10 cellular contexts compared by ENCODE assay signal in the genomic region with DNA sequence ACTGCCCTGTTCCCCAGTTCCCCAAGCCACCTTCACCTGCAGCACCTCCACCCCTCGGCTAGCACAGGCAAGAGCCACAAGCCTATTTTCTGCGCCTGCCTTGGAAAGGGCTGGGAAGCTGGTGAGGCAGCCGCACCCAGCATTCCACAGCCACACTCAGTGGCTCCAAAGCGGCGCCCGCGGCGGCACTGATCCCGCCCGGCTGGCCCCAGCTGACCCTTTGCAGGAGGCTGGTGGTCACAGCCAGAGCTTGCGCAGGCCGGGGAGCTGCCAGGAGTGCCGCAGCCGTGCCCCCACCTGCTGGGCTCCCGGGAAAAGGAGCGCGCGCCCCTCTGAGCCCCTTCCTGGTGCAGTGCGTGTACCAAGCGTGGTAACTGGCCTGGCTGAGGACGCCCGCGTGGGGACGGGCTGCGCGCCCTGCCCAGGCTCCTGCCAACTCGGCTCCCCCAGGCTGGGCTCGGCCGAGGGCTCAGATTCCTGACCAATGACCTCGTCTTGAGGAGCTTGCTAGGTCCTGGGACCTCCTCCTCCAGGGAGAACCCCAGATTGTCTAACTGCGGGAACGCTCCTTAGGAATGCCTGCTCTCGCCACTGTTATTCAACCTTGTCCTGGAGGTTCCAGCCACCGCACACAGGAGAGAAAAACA. TPM values are rescaled to one million over a fixed set of nuclear protein-coding genes. Genes with fewer than 3 reads are reported as not detected.
DNase-seq lines count a peak whose midpoint lies in the region; ATAC-seq and TF ChIP-seq lines count a peak whose summit lies in the region.
"Had no signal": no experiment of that assay in that cellular context is flagged by ENCODE, and none has a peak within 500 bp of the region (broad histone marks: within the 10 kb centered on the region; RNA-seq: fewer than 3 reads in every experiment).

No MANE protein-coding gene starts in this region.

- peak overlapping the region; percentile 34; the same call in 1 of the 2 replicates for H3K4me3 ChIP-seq in SK-N-MC
- peak overlapping the region in 9 of 10 donors; percentile 15 to 45 (median 29) for H3K4me3 ChIP-seq in heart right ventricle

- H3K27ac ChIP-seq in SK-N-MC (no peak overlapping the region), heart right ventricle (no peak overlapping the region)

- peak; percentile 73 for DNase-seq in Caki2 (ENCODE audit: low read depth)
- DNase-seq in SK-N-MC (ENCODE audit: low read depth, low spot score), result no peak
- DNase-seq in heart right ventricle, result no peak
- peak; percentile 74 for DNase-seq in posterior vena cava (ENCODE audit: low spot score)
- no peak for DNase-seq in GM13977 (ENCODE audit: low spot score)
- DNase-seq in central memory CD4-positive, alpha-beta T cell, result no peak
- DNase-seq in activated CD4-positive, alpha-beta T cell treated with anti-CD3 and anti-CD28 coated beads for 4 hours, result no peak
- DNase-seq: activated gamma-delta T cell treated with Interleukin-2 at 50 U/mL for 16 hours, GDM1 had no signal

- no peak overlapping the region for H3K9ac ChIP-seq in SK-N-MC (ENCODE audit: insufficient read length)

- TF ChIP-seq CTCF in heart right ventricle (IDR thresholded peaks at IDR 0.05) (no peak), GM13977 (IDR thresholded peaks at IDR 0.05; ENCODE audit: extremely low read depth, insufficient read depth, missing control alignments) (no peak)

- H3K4me1 ChIP-seq in heart right ventricle, result peaks cover 3 to 28% (median 19%) of the 10 kb centered on the region in 9 donors

- in situ Hi-C loops in Caki2 (cut with HindIII; ENCODE audit: low pct_unique_long_range_greater_than_20kb, low sequenced_read_pairs), result no loop called here
- in situ Hi-C loops in GM13977 (cut with MboI; ENCODE audit: low pct_unique_long_range_greater_than_20kb, low sequenced_read_pairs, unreplicated experiment), result no loop called here

- 9 to 11% methylated on average over 34 of the region's 34 CpGs for WGBS in heart right ventricle, 2 donors

- ATAC-seq in heart right ventricle (peak; percentile 51 to 87 (median 70)), GM21526 (IDR thresholded peaks at IDR 0.05; ENCODE audit: low FRiP score, unreplicated experiment) (no peak)

- intact Hi-C loops in heart right ventricle (cut with DNase I), result no loop called here
- intact Hi-C loops in posterior vena cava (cut with DNase I), result no loop called here

- H3K36me3 ChIP-seq in SK-N-MC (ENCODE audit: insufficient read depth, low read length) (no peaks in the 10 kb centered on the region), heart right ventricle (no peaks in the 10 kb centered on the region)

- H3K27me3 ChIP-seq in heart right ventricle, result peaks cover 0 to 60% (median 27%) of the 10 kb centered on the region in 7 donors

- H3K9me3 ChIP-seq in SK-N-MC (ENCODE audit: low read depth, low read length) (no peaks in the 10 kb centered on the region), heart right ventricle (no peaks in the 10 kb centered on the region)

RNA-seq across cellular contexts. Expression of gene GRAMD2A, which starts 13.3 kb away (rescaled TPM):
- total RNA-seq in Caki2 (2014; rRNA removed; shearing (Covaris generic); ENCODE audit: low replicate concordance), result 0.47 and 12.9 TPM in 2 replicates
- under 1 TPM in 1 of 10 donors, not detected in 9; 0.20 TPM for total RNA-seq in heart right ventricle
- under 1 TPM in 1 of 2 donors, not detected in 1; 0.06 TPM for polyA plus RNA-seq in heart right ventricle
- under 1 TPM in 1 of 2 donors, not detected in 1; 0.10 TPM for total RNA-seq in posterior vena cava

RNA-seq across cellular contexts. Expression of gene PKM, which starts 46.7 kb away (rescaled TPM):
- total RNA-seq in Caki2 (2014; rRNA removed; shearing (Covaris generic); ENCODE audit: low replicate concordance), result 3,717 and 4,058 TPM in 2 replicates
- total RNA-seq in heart right ventricle, result 1,000 to 10,000 TPM in 6 of 10 donors, 100 to 1,000 TPM in 4; 851 to 1,508 (median 1,153) TPM
- polyA plus RNA-seq in heart right ventricle, result 100 to 1,000 TPM; 549 to 755 TPM
- total RNA-seq in posterior vena cava, result 100 to 1,000 TPM; 554 to 783 TPM

Comparison
In these comparisons a context has a peak if more than half of its experiments do, and no peak if none do; other contexts are left out.
1. DNase-seq: peak in Caki2 (single experiment) and posterior vena cava (single experiment); none in SK-N-MC (single experiment), heart right ventricle (0 of 2), GM13977 (single experiment), central memory CD4-positive, alpha-beta T cell (single experiment) and activated CD4-positive, alpha-beta T cell treated with anti-CD3 and anti-CD28 coated beads for 4 hours (0 of 2).